In the genomic region with DNA sequence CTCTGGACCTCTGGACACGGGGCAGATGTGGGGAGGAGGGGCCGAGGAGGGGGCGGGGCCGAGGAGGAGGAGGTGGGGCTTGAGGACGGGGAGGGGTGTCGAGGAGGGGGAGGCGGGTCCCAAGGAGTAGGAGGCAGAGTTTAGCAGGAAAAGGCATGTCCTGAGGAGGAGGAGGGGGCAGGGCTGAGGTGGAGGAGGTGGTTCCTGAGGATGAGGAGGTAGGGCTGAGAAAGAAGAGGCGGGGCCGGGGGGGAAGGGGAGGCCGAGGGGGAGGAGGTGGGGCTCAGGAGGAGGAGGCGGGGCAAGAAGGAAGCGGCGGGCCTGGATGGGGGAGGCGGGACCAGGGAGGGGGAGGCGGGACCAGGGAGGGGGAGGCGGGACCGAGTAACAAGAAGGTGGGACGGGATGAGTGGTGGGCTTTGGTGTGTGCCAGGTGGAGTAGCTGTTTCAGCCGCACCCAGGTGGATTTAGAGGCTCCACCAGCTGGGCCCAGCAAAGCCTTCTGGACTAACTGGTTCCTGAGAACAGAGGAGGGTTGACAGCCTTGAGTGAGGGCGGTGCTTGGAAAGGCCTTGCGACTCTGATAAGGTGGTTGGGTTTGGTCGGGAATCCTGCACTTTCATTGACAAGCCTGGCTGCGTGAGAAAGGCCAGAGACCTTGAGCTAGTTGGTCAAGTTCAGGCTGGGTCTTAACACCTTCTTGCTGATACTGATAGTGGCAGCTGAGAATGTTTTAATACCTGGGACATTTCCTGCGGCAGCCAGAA, we compare ENCODE assay signal across 8 cellular contexts. TPM values are rescaled to one million over a fixed set of nuclear protein-coding genes. Genes with fewer than 3 reads are reported as not detected.
DNase-seq lines count a peak whose midpoint lies in the region; ATAC-seq and TF ChIP-seq lines count a peak whose summit lies in the region.

No MANE protein-coding gene starts in this region.

- H3K4me1 ChIP-seq in iPS DF 6.9 (ENCODE audit: control insufficient read depth, insufficient read depth, low read length): peaks cover 5% of the 10 kb centered on the region; the same call in 1 of the 2 replicates

- no CpG with 5 or more reads among the region's 24 CpGs for WGBS in iPS DF 6.9 (ENCODE audit: insufficient coverage, insufficient read length)

- ATAC-seq in CD4-positive, alpha-beta T cell (ENCODE audit: poor library complexity): peak; percentile 73
- ATAC-seq in activated naive CD8-positive, alpha-beta T cell treated with anti-CD3 and anti-CD28 coated beads, Interleukin-2, amount 10 ng/mL, durations not matched to agents 7 days and 5 days (ENCODE audit: low read depth): peak; percentile 63
- ATAC-seq in GM18858 (IDR thresholded peaks at IDR 0.05; ENCODE audit: unreplicated experiment): no peak

- H3K27me3 ChIP-seq in CD4-positive, alpha-beta T cell (ENCODE audit: control insufficient read depth, insufficient read depth, low read length): no peaks in the 10 kb centered on the region
- H3K27me3 ChIP-seq in iPS DF 6.9 (ENCODE audit: control insufficient read depth, insufficient read depth, low read length): no peaks in the 10 kb centered on the region

- H3K9me3 Mint-ChIP-seq in CD4-positive, alpha-beta T cell: no peaks in the 10 kb centered on the region
- no peaks in the 10 kb centered on the region for H3K9me3 Mint-ChIP-seq in activated naive CD8-positive, alpha-beta T cell treated with anti-CD3 and anti-CD28 coated beads, Interleukin-2, amount 10 ng/mL, durations not matched to agents 7 days and 5 days

- POLR2A ChIA-PET in CD4-positive, alpha-beta T cell (lab: Charles Lee): interaction anchor here (0.8 to 6.5 kb wide), 5 partner anchors 14 to 30 kb away, joined by 3 to 39 read pairs (median 5); a partner anchor contains a TSS
- POLR2A ChIA-PET in activated naive CD8-positive, alpha-beta T cell treated with anti-CD3 and anti-CD28 coated beads, Interleukin-2, amount 10 ng/mL, durations not matched to agents 7 days and 5 days (lab: Charles Lee): interaction anchor here (0.8 to 1.0 kb wide), 2 partner anchors 19 to 31 kb away, joined by 3 to 8 read pairs; a partner anchor contains a TSS

- no peaks in the 10 kb centered on the region for H3K27me3 Mint-ChIP-seq in CD4-positive, alpha-beta T cell
- no peaks in the 10 kb centered on the region for H3K27me3 Mint-ChIP-seq in activated naive CD8-positive, alpha-beta T cell treated with anti-CD3 and anti-CD28 coated beads, Interleukin-2, amount 10 ng/mL, durations not matched to agents 7 days and 5 days

- peak in 4 of 10 experiments; percentile 31 to 58 (median 42) for DNase-seq in CD4-positive, alpha-beta T cell
- DNase-seq in NCI-H2029 treated with DMSO at 0.1 percent for 48 hours (lab: John Stamatoyannopoulos, UW): peak; percentile 58
- no peak for DNase-seq in activated naive CD8-positive, alpha-beta T cell treated with anti-CD3 and anti-CD28 coated beads, Interleukin-2, amount 10 ng/mL, durations not matched to agents 7 days and 5 days
- DNase-seq in iPS DF 6.9 (ENCODE audit: low read depth, low spot score): peak; percentile 90
- peak; percentile 48 for DNase-seq in stimulated activated CD4-positive, alpha-beta T cell treated with anti-CD3 and anti-CD28 coated beads, Interleukin-4, amount 100 ng/mL, for 1 hour
- no peak for DNase-seq in amniotic stem cell (lab: John Stamatoyannopoulos, UW)
- DNase-seq in NCI-H524 (lab: John Stamatoyannopoulos, UW): no peak

- no peak overlapping the region for H3K4me3 Mint-ChIP-seq in CD4-positive, alpha-beta T cell
- no peak overlapping the region for H3K4me3 Mint-ChIP-seq in activated naive CD8-positive, alpha-beta T cell treated with anti-CD3 and anti-CD28 coated beads, Interleukin-2, amount 10 ng/mL, durations not matched to agents 7 days and 5 days

- H3K36me3 ChIP-seq in iPS DF 6.9 (ENCODE audit: control insufficient read depth, insufficient read depth, low read length): no peaks in the 10 kb centered on the region

- CTCF ChIA-PET in CD4-positive, alpha-beta T cell (lab: Charles Lee): interaction anchor here (0.9 to 2.9 kb wide), 4 partner anchors 14 to 33 kb away, joined by 3 to 11 read pairs (median 4); no protein-coding TSS in a partner anchor

- peaks cover 29% of the 10 kb centered on the region for H3K36me3 Mint-ChIP-seq in CD4-positive, alpha-beta T cell (ENCODE audit: low read depth)
- H3K36me3 Mint-ChIP-seq in activated naive CD8-positive, alpha-beta T cell treated with anti-CD3 and anti-CD28 coated beads, Interleukin-2, amount 10 ng/mL, durations not matched to agents 7 days and 5 days: peaks cover 9% of the 10 kb centered on the region

- H3K27ac Mint-ChIP-seq in CD4-positive, alpha-beta T cell: no peak overlapping the region
- no peak overlapping the region for H3K27ac Mint-ChIP-seq in activated naive CD8-positive, alpha-beta T cell treated with anti-CD3 and anti-CD28 coated beads, Interleukin-2, amount 10 ng/mL, durations not matched to agents 7 days and 5 days

- peaks cover 44% of the 10 kb centered on the region for H3K4me1 Mint-ChIP-seq in CD4-positive, alpha-beta T cell (ENCODE audit: low read depth)
- peaks cover 4% of the 10 kb centered on the region for H3K4me1 Mint-ChIP-seq in activated naive CD8-positive, alpha-beta T cell treated with anti-CD3 and anti-CD28 coated beads, Interleukin-2, amount 10 ng/mL, durations not matched to agents 7 days and 5 days

- intact Hi-C loops in CD4-positive, alpha-beta T cell (cut with DNase I, micrococcal nuclease): no loop called here

- H3K4me3 ChIP-seq in iPS DF 6.9 (ENCODE audit: low read length): no peak overlapping the region; the same call in 1 of the 2 replicates

- no peak overlapping the region for H3K27ac ChIP-seq in CD4-positive, alpha-beta T cell (ENCODE audit: low read depth, low read length)
- no peak overlapping the region for H3K27ac ChIP-seq in iPS DF 6.9 (ENCODE audit: low read length)

- no peak for TF ChIP-seq CTCF in CD4-positive, alpha-beta T cell (IDR thresholded peaks at IDR 0.05)

- H3K9me3 ChIP-seq in CD4-positive, alpha-beta T cell (ENCODE audit: control insufficient read depth, low read length): no peaks in the 10 kb centered on the region
- H3K9me3 ChIP-seq in iPS DF 6.9 (ENCODE audit: control insufficient read depth, insufficient read depth, low read length): no peaks in the 10 kb centered on the region

RNA-seq across cellular contexts. Expression of a gene that starts 7.7 kb away (rescaled TPM):
- 100 to 1,000 TPM; 217 to 232 TPM for total RNA-seq in CD4-positive, alpha-beta T cell
- 100 to 1,000 TPM; 161 to 168 TPM for total RNA-seq in activated naive CD8-positive, alpha-beta T cell treated with anti-CD3 and anti-CD28 coated beads, Interleukin-2, amount 10 ng/mL, durations not matched to agents 7 days and 5 days

RNA-seq across cellular contexts. Expression of a gene that starts 18.9 kb away (rescaled TPM):
- 100 to 1,000 TPM; 666 to 672 TPM for total RNA-seq in CD4-positive, alpha-beta T cell
- total RNA-seq in activated naive CD8-positive, alpha-beta T cell treated with anti-CD3 and anti-CD28 coated beads, Interleukin-2, amount 10 ng/mL, durations not matched to agents 7 days and 5 days: 100 to 1,000 TPM; 103 to 110 TPM

RNA-seq across cellular contexts. Expression of a gene that starts 34.8 kb away (rescaled TPM):
- 10 to 100 TPM; 31.7 to 39.1 TPM for total RNA-seq in CD4-positive, alpha-beta T cell
- total RNA-seq in activated naive CD8-positive, alpha-beta T cell treated with anti-CD3 and anti-CD28 coated beads, Interleukin-2, amount 10 ng/mL, durations not matched to agents 7 days and 5 days: 100 to 1,000 TPM in 1 of 2 experiments, 10 to 100 TPM in 1; 90.7 to 108 TPM

RNA-seq across cellular contexts. Expression of a gene that starts 41.2 kb away (rescaled TPM):
- 10 to 100 TPM; 17.8 to 21.0 TPM for total RNA-seq in CD4-positive, alpha-beta T cell
- 10 to 100 TPM; 31.7 to 32.4 TPM for total RNA-seq in activated naive CD8-positive, alpha-beta T cell treated with anti-CD3 and anti-CD28 coated beads, Interleukin-2, amount 10 ng/mL, durations not matched to agents 7 days and 5 days

RNA-seq across cellular contexts. Expression of a gene that starts 45.8 kb away (rescaled TPM):
- not detected for total RNA-seq in CD4-positive, alpha-beta T cell
- under 1 TPM in 1 of 2 experiments, not detected in 1; 0.17 TPM for total RNA-seq in activated naive CD8-positive, alpha-beta T cell treated with anti-CD3 and anti-CD28 coated beads, Interleukin-2, amount 10 ng/mL, durations not matched to agents 7 days and 5 days

Comparison
In these comparisons a context has a peak if more than half of its experiments do, and no peak if none do; other contexts are left out.
1. DNase-seq: peak in NCI-H2029 treated with DMSO at 0.1 percent for 48 hours (single experiment), iPS DF 6.9 (single experiment) and stimulated activated CD4-positive, alpha-beta T cell treated with anti-CD3 and anti-CD28 coated beads, Interleukin-4, amount 100 ng/mL, for 1 hour (single experiment); none in activated naive CD8-positive, alpha-beta T cell treated with anti-CD3 and anti-CD28 coated beads, Interleukin-2, amount 10 ng/mL, durations not matched to agents 7 days and 5 days (single experiment), amniotic stem cell (single experiment) and NCI-H524 (0 of 2).
2. RNA of a gene that starts 18.9 kb away (total RNA-seq): 666 to 672 TPM in CD4-positive, alpha-beta T cell; 103 to 110 TPM in activated naive CD8-positive, alpha-beta T cell treated with anti-CD3 and anti-CD28 coated beads, Interleukin-2, amount 10 ng/mL, durations not matched to agents 7 days and 5 days; every median in the first group is over 4 times any median in the second.